ENCODE assay signal across 33 cellular contexts in the genomic region with DNA sequence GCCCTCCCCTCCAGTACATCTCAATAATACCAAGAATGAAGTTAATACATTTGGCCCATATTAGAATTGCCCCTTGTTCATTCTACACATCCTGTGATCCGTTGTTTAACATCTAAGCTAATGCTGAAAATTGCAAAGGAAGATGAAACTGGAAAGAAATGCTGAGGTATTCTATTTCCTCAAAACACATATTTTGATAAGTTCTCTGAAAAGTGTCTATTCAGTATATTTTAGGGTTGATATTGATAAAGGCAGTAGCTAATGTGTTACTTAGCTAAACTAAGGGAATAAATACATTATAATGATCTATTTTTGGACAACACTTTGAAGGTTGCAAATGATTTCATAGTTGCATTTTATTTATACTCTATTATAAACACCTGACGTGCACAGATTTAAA.
"Had no signal": no experiment of that assay in that cellular context is flagged by ENCODE, and none has a peak within 500 bp of the region (broad histone marks: within the 10 kb centered on the region; RNA-seq: fewer than 3 reads in every experiment).

No MANE protein-coding gene starts in this region.

- ATAC-seq: activated CD8-positive, alpha-beta T cell treated with anti-CD3 and anti-CD28 coated beads for 36 hours; activated naive CD4-positive, alpha-beta T cell treated with anti-CD3 and anti-CD28 coated beads, Interleukin-2, amount 50 U/mL, for 72 hours; activated T-cell treated with anti-CD3 and anti-CD28 coated beads, Interleukin-2, amount 50 U/mL, for 4 hours; activated T-cell treated with anti-CD3 and anti-CD28 coated beads, Interleukin-2, amount 50 U/mL, for 72 hours; activated T-helper 17 cell treated with anti-CD3 and anti-CD28 coated beads, Interleukin-2, amount 50 U/mL, for 72 hours; body of pancreas had no signal

- H3K36me3 ChIP-seq: adrenal gland, brain microvascular endothelial cell, breast epithelium had no signal

- FAIRE-seq: astrocyte, TTC549 had no signal

- H3K4me3 ChIP-seq: adrenal gland, body of pancreas, breast epithelium had no signal

- H3K4me1 ChIP-seq: adrenal gland, body of pancreas, breast epithelium had no signal

- DNase-seq: activated B cell treated with CpG ODN at 0.5 μM for 24 hours; activated CD4-positive, alpha-beta memory T cell treated with anti-CD3 and anti-CD28 coated beads for 36 hours; activated CD4-positive, alpha-beta T cell treated with anti-CD3 and anti-CD28 coated beads for 4 hours; activated CD4-positive, alpha-beta T cell treated with anti-CD3 and anti-CD28 coated beads, Interleukin-2, amount 10 ng/mL, durations not matched to agents 24 days and 14 days; activated CD4-positive, alpha-beta T cell treated with anti-CD3 and anti-CD28 coated beads, Interleukin-2, amount 50 U/mL, for 1 hour; activated CD4-positive, alpha-beta T cell treated with anti-CD3 and anti-CD28 coated beads, Interleukin-2, amount 50 U/mL, for 4 hours; activated CD4-positive, CD25-positive, alpha-beta regulatory T cell treated with anti-CD3 and anti-CD28 coated beads, Interleukin-2, amount 50 U/mL, for 72 hours; activated CD8-positive, alpha-beta memory T cell treated with anti-CD3 and anti-CD28 coated beads, Interleukin-2, amount 50 U/mL, for 4 hours; activated CD8-positive, alpha-beta T cell treated with anti-CD3 and anti-CD28 coated beads for 36 hours; activated effector memory CD4-positive, alpha-beta T cell treated with anti-CD3 and anti-CD28 coated beads, Interleukin-2, amount 50 U/mL, for 16 hours; activated gamma-delta T cell treated with Interleukin-2 at 50 U/mL for 16 hours; activated naive CD4-positive, alpha-beta T cell; activated naive CD4-positive, alpha-beta T cell treated with anti-CD3 and anti-CD28 coated beads for 36 hours; activated naive CD4-positive, alpha-beta T cell treated with anti-CD3 and anti-CD28 coated beads, Interleukin-2, amount 50 U/mL, for 16 hours; activated naive CD8-positive, alpha-beta T cell treated with anti-CD3 and anti-CD28 coated beads for 36 hours; activated T-cell treated with anti-CD3 and anti-CD28 coated beads for 4 hours; activated T-cell treated with anti-CD3 and anti-CD28 coated beads, Interleukin-2, amount 50 U/mL, for 1 hour; activated T-cell treated with anti-CD3 and anti-CD28 coated beads, Interleukin-2, amount 50 U/mL, for 4 hours; activated T-cell treated with anti-CD3 and anti-CD28 coated beads, Interleukin-2, amount 50 U/mL, for 72 hours; adrenal gland; amniotic stem cell; aorta; body of pancreas; brain microvascular endothelial cell; central memory CD4-positive, alpha-beta T cell; T-helper 2 cell; T-helper 9 cell had no signal

- H3K27me3 ChIP-seq: adrenal gland, body of pancreas, brain microvascular endothelial cell, breast epithelium had no signal

- H3K9me3 ChIP-seq: adrenal gland, body of pancreas, breast epithelium had no signal

- H3K27ac ChIP-seq: adrenal gland, body of pancreas, brain microvascular endothelial cell, breast epithelium, VCaP had no signal
